1 cellular context compared by ENCODE assay signal in genomic region chr10:73088304-73088703, GRCh38.
TF ChIP-seq lines count a peak whose summit lies in the region.

No MANE protein-coding gene starts in this region.

TF ChIP-seq in HepG2, 621 proteins besides CTCF, POLR2A, EP300 and RAD21 (continued from another document and continues in another):
- no peak for TF ChIP-seq PRDM15 (CRISPR knock-in tag; IDR thresholded peaks at IDR 0.05)
- TF ChIP-seq EED (CRISPR knock-in tag; IDR thresholded peaks at IDR 0.05) = no peak
- TF ChIP-seq ZNF792 (CRISPR knock-in tag; IDR thresholded peaks at IDR 0.05) = no peak
- no peak for TF ChIP-seq ZNF30 (CRISPR knock-in tag; IDR thresholded peaks at IDR 0.05)
- no peak for TF ChIP-seq PRDM4 (CRISPR knock-in tag; IDR thresholded peaks at IDR 0.05; ENCODE audit: borderline replicate concordance)
- 0 out of 2 replicates have a peak, but pooled peaks have one; percentile 23 for TF ChIP-seq ZNF264 (CRISPR knock-in tag; IDR thresholded peaks at IDR 0.05)
- TF ChIP-seq ZBTB34 (CRISPR knock-in tag; IDR thresholded peaks at IDR 0.05) = 0 out of 2 replicates have a peak, but pooled peaks have one; percentile 27
- no peak for TF ChIP-seq ZNF598 (CRISPR knock-in tag; IDR thresholded peaks at IDR 0.05; ENCODE audit: borderline replicate concordance)
- no peak for TF ChIP-seq ZBTB10 (CRISPR knock-in tag; IDR thresholded peaks at IDR 0.05; ENCODE audit: borderline replicate concordance)
- no peak for TF ChIP-seq ZNF790 (CRISPR knock-in tag; IDR thresholded peaks at IDR 0.05; ENCODE audit: borderline replicate concordance)
- TF ChIP-seq ZNF335 (CRISPR knock-in tag; IDR thresholded peaks at IDR 0.05) = no peak
- TF ChIP-seq ZNF746 (CRISPR knock-in tag; IDR thresholded peaks at IDR 0.05) = no peak
- no peak for TF ChIP-seq JDP2 (CRISPR knock-in tag; IDR thresholded peaks at IDR 0.05; ENCODE audit: borderline replicate concordance)
- no peak for TF ChIP-seq KDM2A (CRISPR knock-in tag; IDR thresholded peaks at IDR 0.05; ENCODE audit: borderline replicate concordance, low read depth)
- no peak for TF ChIP-seq ZNF124 (CRISPR knock-in tag; IDR thresholded peaks at IDR 0.05)
- TF ChIP-seq KDM1A (CRISPR knock-in tag; IDR thresholded peaks at IDR 0.05) = no peak
- TF ChIP-seq ZFX (CRISPR knock-in tag; IDR thresholded peaks at IDR 0.05; ENCODE audit: low read depth) = no peak
- TF ChIP-seq ZNF589 (CRISPR knock-in tag; conservative IDR thresholded peaks at IDR 0.05) = no peak
- TF ChIP-seq TBX3 (IDR thresholded peaks at IDR 0.05; ENCODE audit: borderline replicate concordance) = peak; percentile 69; the same call in 1 of the 2 replicates
- no peak for TF ChIP-seq WIZ (CRISPR knock-in tag; IDR thresholded peaks at IDR 0.05)
- TF ChIP-seq MYC (CRISPR knock-in tag; IDR thresholded peaks at IDR 0.05; ENCODE audit: borderline replicate concordance) = no peak
- no peak for TF ChIP-seq CREB1 (IDR thresholded peaks at IDR 0.05)
- TF ChIP-seq CREB1 (CRISPR knock-in tag; IDR thresholded peaks at IDR 0.05) = no peak
- TF ChIP-seq JUN (CRISPR knock-in tag; IDR thresholded peaks at IDR 0.05) = no peak
- no peak for TF ChIP-seq TCF7L2 (IDR thresholded peaks at IDR 0.05; ENCODE audit: low read depth, low read length)
- no peak for TF ChIP-seq IKZF1 (IDR thresholded peaks at IDR 0.05)
- TF ChIP-seq RFX5 (IDR thresholded peaks at IDR 0.05; ENCODE audit: low read depth, low read length) = no peak
- no peak for TF ChIP-seq ZNF207 (IDR thresholded peaks at IDR 0.05; ENCODE audit: borderline replicate concordance)
- TF ChIP-seq SP4 (CRISPR knock-in tag; IDR thresholded peaks at IDR 0.05) = no peak
- TF ChIP-seq MYPOP (CRISPR knock-in tag; IDR thresholded peaks at IDR 0.05) = no peak
- no peak for TF ChIP-seq ZNF713 (CRISPR knock-in tag; IDR thresholded peaks at IDR 0.05)
- no peak for TF ChIP-seq MTA3 (CRISPR knock-in tag; IDR thresholded peaks at IDR 0.05)
- TF ChIP-seq ZNF17 (CRISPR knock-in tag; IDR thresholded peaks at IDR 0.05) = no peak
- TF ChIP-seq SAP130 (CRISPR knock-in tag; IDR thresholded peaks at IDR 0.05; ENCODE audit: low read depth) = peak; percentile 44
- no peak for TF ChIP-seq ZBTB26 (CRISPR knock-in tag; IDR thresholded peaks at IDR 0.05; ENCODE audit: borderline replicate concordance)
- no peak for TF ChIP-seq TGIF2 (CRISPR knock-in tag; IDR thresholded peaks at IDR 0.05)
- no peak for TF ChIP-seq TFDP1 (CRISPR knock-in tag; IDR thresholded peaks at IDR 0.05; ENCODE audit: borderline replicate concordance)
- no peak for TF ChIP-seq POLR2AphosphoS5 (IDR thresholded peaks at IDR 0.05; ENCODE audit: low read depth, low read length)
- no peak for TF ChIP-seq ZNF138 (CRISPR knock-in tag; IDR thresholded peaks at IDR 0.05; ENCODE audit: low read depth)
- TF ChIP-seq MYNN (CRISPR knock-in tag; IDR thresholded peaks at IDR 0.05; ENCODE audit: low read depth) = no peak
- no peak for TF ChIP-seq U2AF2 (IDR thresholded peaks at IDR 0.05; ENCODE audit: low read depth, low read length)
- TF ChIP-seq SUZ12 (IDR thresholded peaks at IDR 0.05; ENCODE audit: low read depth, low read length) = no peak
- no peak for TF ChIP-seq MBNL3 (CRISPR knock-in tag; conservative IDR thresholded peaks at IDR 0.05)
- TF ChIP-seq FOSL2 (CRISPR knock-in tag; IDR thresholded peaks at IDR 0.05) = 0 out of 2 replicates have a peak, but pooled peaks have one; percentile 13
- no peak for TF ChIP-seq FLYWCH1 (CRISPR knock-in tag; IDR thresholded peaks at IDR 0.05)
- peak; percentile 81 for TF ChIP-seq ZMYM4 (CRISPR knock-in tag; IDR thresholded peaks at IDR 0.05)
- TF ChIP-seq ZNF839 (CRISPR knock-in tag; IDR thresholded peaks at IDR 0.05; ENCODE audit: borderline replicate concordance) = no peak
- no peak for TF ChIP-seq MLXIP (CRISPR knock-in tag; IDR thresholded peaks at IDR 0.05; ENCODE audit: borderline replicate concordance)
